10 cellular contexts compared by ENCODE assay signal in the genomic region with DNA sequence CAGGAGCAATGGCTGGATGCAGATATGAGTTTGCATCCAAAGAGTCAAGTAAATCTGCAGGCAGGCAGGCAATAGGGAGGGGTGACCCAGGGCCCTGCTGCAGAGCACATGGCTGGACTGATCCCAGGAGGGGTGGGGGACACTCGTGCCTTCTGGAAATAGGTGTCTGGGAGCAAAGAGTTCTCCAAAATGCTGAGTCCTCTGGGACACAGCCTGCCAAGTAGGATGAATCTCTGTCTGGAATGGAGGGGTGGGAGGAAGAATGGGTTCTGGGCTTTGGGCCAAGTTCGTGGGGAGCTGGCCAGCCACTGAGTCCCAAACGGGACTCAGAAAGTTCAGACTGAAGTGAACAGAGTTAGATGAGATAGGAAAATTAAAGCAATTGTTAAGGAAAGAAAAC.
DNase-seq lines count a peak whose midpoint lies in the region; ATAC-seq and TF ChIP-seq lines count a peak whose summit lies in the region.
"Had no signal": no experiment of that assay in that cellular context is flagged by ENCODE, and none has a peak within 500 bp of the region (broad histone marks: within the 10 kb centered on the region; RNA-seq: fewer than 3 reads in every experiment).

No MANE protein-coding gene starts in this region.

- H3K9me2 ChIP-seq in MM.1S (replicated peaks; ENCODE audit: insufficient read depth, low read length) = no peaks in the 10 kb centered on the region

- peak overlapping the region; percentile 78 for H2BK20ac ChIP-seq in IMR-90 (ENCODE audit: low read depth, low read length)

- H3K9me1 ChIP-seq in IMR-90 (ENCODE audit: insufficient read depth, low read length) = peaks cover 18% of the 10 kb centered on the region

- peak overlapping the region; percentile 42; the same call in 1 of the 3 replicates for H2BK15ac ChIP-seq in IMR-90 (ENCODE audit: low read depth, low read length)

- H3K4me3 ChIP-seq in IMR-90 (ENCODE audit: insufficient read depth, low read depth, low read length) (no peak overlapping the region), MM.1S (ENCODE audit: low read length) (no peak overlapping the region)
- H3K4me3 ChIP-seq: vagina had no signal

- H2AK9ac ChIP-seq in IMR-90 (replicated peaks; ENCODE audit: low read depth, low read length, poor library complexity) = peak overlapping the region; percentile 79

- no peak overlapping the region for H2BK5ac ChIP-seq in IMR-90 (ENCODE audit: low read depth, low read length, poor library complexity, severe bottlenecking)

- H3K9me3 ChIP-seq in IMR-90 (ENCODE audit: control insufficient read depth, insufficient read depth, low read length) = no peaks in the 10 kb centered on the region
- H3K9me3 ChIP-seq in MM.1S (replicated peaks; ENCODE audit: insufficient read depth, low read length) = no peaks in the 10 kb centered on the region
- H3K9me3 ChIP-seq: vagina had no signal

- H3K36me3 ChIP-seq in IMR-90 (ENCODE audit: control insufficient read depth, insufficient read depth, low read length) = no peaks in the 10 kb centered on the region
- H3K36me3 ChIP-seq in MM.1S (replicated peaks; ENCODE audit: insufficient read depth, low read length) = no peaks in the 10 kb centered on the region
- H3K36me3 ChIP-seq: vagina had no signal

- peak overlapping the region; percentile 74; the same call in 1 of the 2 replicates for H3K23ac ChIP-seq in IMR-90 (ENCODE audit: low read depth, low read length)

- dilution Hi-C loops in IMR-90 (cut with HindIII; ENCODE audit: low sequenced_read_pairs, unreplicated experiment) = no loop called here

- H3K27ac ChIP-seq in IMR-90 (ENCODE audit: insufficient read depth, low read length) (no peak overlapping the region), MM.1S (ENCODE audit: low read length) (no peak overlapping the region)
- H3K27ac ChIP-seq: vagina, VCaP had no signal

- H2BK120ac ChIP-seq in IMR-90 (ENCODE audit: low read depth, low read length) = peak overlapping the region; percentile 53

- peak; percentile 68 for ATAC-seq in IMR-90 (ENCODE audit: low read depth)

- H3K4me1 ChIP-seq in IMR-90 (ENCODE audit: control insufficient read depth, insufficient read depth, low read length) (peaks cover 5% of the 10 kb centered on the region), MM.1S (ENCODE audit: low read length) (no peaks in the 10 kb centered on the region)
- H3K4me1 ChIP-seq: vagina had no signal

- H3K14ac ChIP-seq in IMR-90 (replicated peaks; ENCODE audit: low read depth, low read length) = peak overlapping the region; percentile 48

- no peak overlapping the region for H3K18ac ChIP-seq in IMR-90 (ENCODE audit: low read depth, low read length)

- H2AFZ ChIP-seq in IMR-90 (replicated peaks; ENCODE audit: low read length, poor library complexity) (peak overlapping the region; percentile 59), MM.1S (ENCODE audit: low read length) (no peak overlapping the region)

- peak overlapping the region; percentile 76 for H3K4ac ChIP-seq in IMR-90 (ENCODE audit: low read depth, low read length)

- intact Hi-C loops in IMR-90 (cut with micrococcal nuclease) = no loop called here

- TF ChIP-seq POLR2A in IMR-90 (IDR thresholded peaks at IDR 0.05; ENCODE audit: low read depth, low read length) = no peak

- no peaks in the 10 kb centered on the region for H3K79me2 ChIP-seq in MM.1S (ENCODE audit: low read length)

- DNase-seq in A172 (ENCODE audit: low spot score) (peak; percentile 4), IMR-90 (peak; percentile 79), dermis blood vessel endothelial cell (peak; percentile 45), medulla oblongata (ENCODE audit: extremely low spot score) (peak; percentile 54), HEK293T (ENCODE audit: extremely low spot score) (no peak), MM.1S (no peak)
- DNase-seq in stimulated activated CD4-positive, alpha-beta T cell treated with anti-CD3 and anti-CD28 coated beads, Interleukin-12 subunit alpha, Interleukin-12 subunit beta, amount 100 ng/mL, for 4 hours = no peak
- DNase-seq in activated CD4-positive, alpha-beta T cell treated with anti-CD3 and anti-CD28 coated beads, Interleukin-2, amount 50 U/mL, for 48 hours = no peak

- CTCF ChIA-PET in IMR-90 (lab: Yijun Ruan, JAX) (no interaction called here), HEK293T (lab: Yijun Ruan, JAX) (no interaction called here)

- TF ChIP-seq RAD21 in IMR-90 (IDR thresholded peaks at IDR 0.05; ENCODE audit: low read length) = no peak

- H3K56ac ChIP-seq in IMR-90 (ENCODE audit: extremely low read depth, insufficient read depth, low read length) = no peak overlapping the region

- POLR2A ChIA-PET in IMR-90 (lab: Charles Lee; ENCODE audit: unreplicated experiment) = no interaction called here
- POLR2A ChIA-PET in HEK293T (lab: Yijun Ruan, JAX) = interaction anchor here (0.6 kb wide), 1 partner anchor 40 kb away, joined by 3 read pairs; no protein-coding TSS in a partner anchor

- in situ Hi-C loops in IMR-90 (cut with MboI; ENCODE audit: low sequenced_read_pairs) = no loop called here

- H3K27me3 ChIP-seq in IMR-90 (ENCODE audit: control insufficient read depth, insufficient read depth, low read length) (0 out of 2 replicates have a peak, but pooled peaks cover 2% of the 10 kb centered on the region), MM.1S (replicated peaks; ENCODE audit: insufficient read depth, low read length) (no peaks in the 10 kb centered on the region)
- H3K27me3 ChIP-seq: vagina had no signal

- no peak overlapping the region for H4K5ac ChIP-seq in IMR-90 (ENCODE audit: low read depth, low read length)

- no peaks in the 10 kb centered on the region for H3F3A ChIP-seq in MM.1S (ENCODE audit: insufficient read depth, low read length)

- peak overlapping the region; percentile 64; the same call in 1 of the 2 replicates for H2AK5ac ChIP-seq in IMR-90 (ENCODE audit: low read depth, low read length)

- H4K20me1 ChIP-seq in IMR-90 (ENCODE audit: insufficient read depth, low read length) (no peaks in the 10 kb centered on the region), MM.1S (ENCODE audit: insufficient read depth, low read length) (no peaks in the 10 kb centered on the region)

- H4K91ac ChIP-seq in IMR-90 (ENCODE audit: insufficient read depth, low read depth, low read length) = no peak overlapping the region; the same call in 1 of the 2 replicates

- no peak overlapping the region for H3K9ac ChIP-seq in IMR-90 (ENCODE audit: low read depth, low read length)
- H3K9ac ChIP-seq in MM.1S (ENCODE audit: low read length) = no peak overlapping the region

- BruUV-seq in IMR-90 (replicated peaks; lab: Mats Ljungman, UMichigan) = no TSS peak

- H3K4me2 ChIP-seq in IMR-90 (ENCODE audit: low read depth, low read length) = no peak overlapping the region
- H3K4me2 ChIP-seq in MM.1S (ENCODE audit: low read depth, low read length) = no peak overlapping the region

- WGBS in IMR-90 (ENCODE audit: extremely low coverage in 2 of 2, insufficient read length in 1 of 2), 2 experiments = no CpG with 5 or more reads among the region's 3 CpGs

- peak overlapping the region in 1 of 2 experiments; percentile 24; a peak in 1 of 4 replicates for H4K8ac ChIP-seq in IMR-90 (ENCODE audit: low read depth in 2 of 2, low read length in 2 of 2)

- no peaks in the 10 kb centered on the region for H3K79me1 ChIP-seq in IMR-90 (ENCODE audit: low read depth in 1 of 2, low read length in 2 of 2)

- TF ChIP-seq CTCF in IMR-90 (conservative IDR thresholded peaks at IDR 0.05; ENCODE audit: low read depth, low read length) = no peak
- no peak for TF ChIP-seq CTCF in MM.1S (IDR thresholded peaks at IDR 0.05; ENCODE audit: low read length)

TF ChIP-seq in IMR-90, 13 proteins besides CTCF, POLR2A, EP300 and RAD21 (continues in another document):
- TF ChIP-seq RFX5 (IDR thresholded peaks at IDR 0.05; ENCODE audit: low read depth, low read length) (no peak), CEBPB (IDR thresholded peaks at IDR 0.05; ENCODE audit: low read depth, low read length) (no peak), RCOR1 (IDR thresholded peaks at IDR 0.05; ENCODE audit: insufficient replicate concordance, low read length) (no peak), FOS (IDR thresholded peaks at IDR 0.05; ENCODE audit: low read depth, low read length) (no peak), CHD1 (IDR thresholded peaks at IDR 0.05; ENCODE audit: low read depth, low read length) (no peak), MAZ (IDR thresholded peaks at IDR 0.05; ENCODE audit: borderline replicate concordance, low read depth, low read length) (peak; percentile 39; the same call in 1 of the 2 replicates)
- TF ChIP-seq, protein P1, sequence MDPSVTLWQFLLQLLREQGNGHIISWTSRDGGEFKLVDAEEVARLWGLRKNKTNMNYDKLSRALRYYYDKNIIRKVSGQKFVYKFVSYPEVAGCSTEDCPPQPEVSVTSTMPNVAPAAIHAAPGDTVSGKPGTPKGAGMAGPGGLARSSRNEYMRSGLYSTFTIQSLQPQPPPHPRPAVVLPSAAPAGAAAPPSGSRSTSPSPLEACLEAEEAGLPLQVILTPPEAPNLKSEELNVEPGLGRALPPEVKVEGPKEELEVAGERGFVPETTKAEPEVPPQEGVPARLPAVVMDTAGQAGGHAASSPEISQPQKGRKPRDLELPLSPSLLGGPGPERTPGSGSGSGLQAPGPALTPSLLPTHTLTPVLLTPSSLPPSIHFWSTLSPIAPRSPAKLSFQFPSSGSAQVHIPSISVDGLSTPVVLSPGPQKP (IDR thresholded peaks at IDR 0.05; ENCODE audit: borderline replicate concordance, low read depth, low read length) = no peak

TF ChIP-seq in HEK293T, 16 proteins besides CTCF, POLR2A, EP300 and RAD21:
- TF ChIP-seq SP1 (IDR thresholded peaks at IDR 0.05) (no peak), HDGF (IDR thresholded peaks at IDR 0.05; ENCODE audit: borderline replicate concordance) (no peak), FOXM1 (IDR thresholded peaks at IDR 0.05; ENCODE audit: borderline replicate concordance) (no peak), CTBP1 (IDR thresholded peaks at IDR 0.05; ENCODE audit: borderline replicate concordance) (no peak), ZNF384 (IDR thresholded peaks at IDR 0.05) (no peak), FOXA1 (IDR thresholded peaks at IDR 0.05) (no peak), TARDBP (IDR thresholded peaks at IDR 0.05) (no peak)
- TF ChIP-seq, protein P2, sequence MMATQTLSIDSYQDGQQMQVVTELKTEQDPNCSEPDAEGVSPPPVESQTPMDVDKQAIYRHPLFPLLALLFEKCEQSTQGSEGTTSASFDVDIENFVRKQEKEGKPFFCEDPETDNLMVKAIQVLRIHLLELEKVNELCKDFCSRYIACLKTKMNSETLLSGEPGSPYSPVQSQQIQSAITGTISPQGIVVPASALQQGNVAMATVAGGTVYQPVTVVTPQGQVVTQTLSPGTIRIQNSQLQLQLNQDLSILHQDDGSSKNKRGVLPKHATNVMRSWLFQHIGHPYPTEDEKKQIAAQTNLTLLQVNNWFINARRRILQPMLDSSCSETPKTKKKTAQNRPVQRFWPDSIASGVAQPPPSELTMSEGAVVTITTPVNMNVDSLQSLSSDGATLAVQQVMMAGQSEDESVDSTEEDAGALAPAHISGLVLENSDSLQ (IDR thresholded peaks at IDR 0.05) = no peak

Comparison
In these comparisons a context has a peak if more than half of its experiments do, and no peak if none do; other contexts are left out.
1. DNase-seq: peak in A172 (single experiment), IMR-90 (single experiment), dermis blood vessel endothelial cell (single experiment) and medulla oblongata (single experiment); none in HEK293T (single experiment), MM.1S (single experiment), stimulated activated CD4-positive, alpha-beta T cell treated with anti-CD3 and anti-CD28 coated beads, Interleukin-12 subunit alpha, Interleukin-12 subunit beta, amount 100 ng/mL, for 4 hours (single experiment) and activated CD4-positive, alpha-beta T cell treated with anti-CD3 and anti-CD28 coated beads, Interleukin-2, amount 50 U/mL, for 48 hours (0 of 2).